ENCODE assay signal across 1 cellular context in genomic region chr5:133890776-133891280, GRCh38.
TF ChIP-seq lines count a peak whose summit lies in the region.

No MANE protein-coding gene starts in this region.

TF ChIP-seq in GM23338, 12 proteins besides CTCF, POLR2A, EP300 and RAD21 (continued from another document):
- TF ChIP-seq, protein P1, sequence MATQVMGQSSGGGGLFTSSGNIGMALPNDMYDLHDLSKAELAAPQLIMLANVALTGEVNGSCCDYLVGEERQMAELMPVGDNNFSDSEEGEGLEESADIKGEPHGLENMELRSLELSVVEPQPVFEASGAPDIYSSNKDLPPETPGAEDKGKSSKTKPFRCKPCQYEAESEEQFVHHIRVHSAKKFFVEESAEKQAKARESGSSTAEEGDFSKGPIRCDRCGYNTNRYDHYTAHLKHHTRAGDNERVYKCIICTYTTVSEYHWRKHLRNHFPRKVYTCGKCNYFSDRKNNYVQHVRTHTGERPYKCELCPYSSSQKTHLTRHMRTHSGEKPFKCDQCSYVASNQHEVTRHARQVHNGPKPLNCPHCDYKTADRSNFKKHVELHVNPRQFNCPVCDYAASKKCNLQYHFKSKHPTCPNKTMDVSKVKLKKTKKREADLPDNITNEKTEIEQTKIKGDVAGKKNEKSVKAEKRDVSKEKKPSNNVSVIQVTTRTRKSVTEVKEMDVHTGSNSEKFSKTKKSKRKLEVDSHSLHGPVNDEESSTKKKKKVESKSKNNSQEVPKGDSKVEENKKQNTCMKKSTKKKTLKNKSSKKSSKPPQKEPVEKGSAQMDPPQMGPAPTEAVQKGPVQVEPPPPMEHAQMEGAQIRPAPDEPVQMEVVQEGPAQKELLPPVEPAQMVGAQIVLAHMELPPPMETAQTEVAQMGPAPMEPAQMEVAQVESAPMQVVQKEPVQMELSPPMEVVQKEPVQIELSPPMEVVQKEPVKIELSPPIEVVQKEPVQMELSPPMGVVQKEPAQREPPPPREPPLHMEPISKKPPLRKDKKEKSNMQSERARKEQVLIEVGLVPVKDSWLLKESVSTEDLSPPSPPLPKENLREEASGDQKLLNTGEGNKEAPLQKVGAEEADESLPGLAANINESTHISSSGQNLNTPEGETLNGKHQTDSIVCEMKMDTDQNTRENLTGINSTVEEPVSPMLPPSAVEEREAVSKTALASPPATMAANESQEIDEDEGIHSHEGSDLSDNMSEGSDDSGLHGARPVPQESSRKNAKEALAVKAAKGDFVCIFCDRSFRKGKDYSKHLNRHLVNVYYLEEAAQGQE (IDR thresholded peaks at IDR 0.05; ENCODE audit: unreplicated experiment) = no peak
- TF ChIP-seq NANOG (IDR thresholded peaks at IDR 0.05; ENCODE audit: borderline replicate concordance) = no peak
